ENCODE assay signal across 8 cellular contexts in the genomic region with DNA sequence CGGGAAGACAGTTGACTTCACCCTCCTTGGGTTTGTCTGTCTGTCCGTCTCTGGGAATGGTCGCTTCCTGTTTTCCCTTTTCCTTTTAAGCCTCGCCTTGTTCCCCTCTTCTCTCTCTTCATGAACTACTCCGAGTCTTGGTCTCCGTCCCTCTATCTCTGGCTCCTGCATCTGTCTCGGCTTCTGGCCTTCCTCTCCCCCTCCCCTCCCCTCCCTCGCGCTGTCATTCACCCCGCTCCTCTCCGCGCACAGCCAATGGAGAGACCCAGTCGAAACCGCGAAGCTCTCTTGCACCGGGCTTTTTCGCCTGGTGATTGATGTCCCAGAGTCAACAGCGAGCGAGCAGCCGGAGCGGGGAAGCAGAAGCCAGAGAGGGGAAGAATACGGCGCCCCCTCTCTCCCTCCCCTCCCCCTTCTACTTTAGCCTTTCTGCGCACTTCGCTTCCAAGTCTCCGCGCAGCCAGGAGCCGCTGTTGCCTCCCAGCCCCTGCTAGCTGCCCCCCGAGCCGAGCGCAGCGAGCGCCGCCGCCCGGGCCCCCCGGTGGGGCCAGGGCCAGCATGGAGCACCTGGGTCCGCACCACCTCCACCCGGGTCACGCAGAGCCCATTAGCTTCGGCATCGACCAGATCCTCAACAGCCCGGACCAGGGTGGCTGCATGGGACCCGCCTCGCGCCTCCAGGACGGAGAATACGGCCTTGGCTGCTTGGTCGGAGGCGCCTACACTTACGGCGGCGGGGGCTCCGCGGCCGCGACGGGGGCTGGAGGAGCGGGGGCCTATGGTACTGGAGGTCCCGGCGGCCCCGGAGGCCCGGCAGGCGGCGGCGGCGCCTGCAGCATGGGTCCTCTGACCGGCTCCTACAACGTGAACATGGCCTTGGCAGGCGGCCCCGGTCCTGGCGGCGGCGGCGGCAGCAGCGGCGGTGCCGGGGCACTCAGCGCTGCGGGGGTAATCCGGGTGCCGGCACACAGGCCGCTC. TPM values are rescaled to one million over a fixed set of nuclear protein-coding genes. Genes with fewer than 3 reads are reported as not detected.
DNase-seq lines count a peak whose midpoint lies in the region; ATAC-seq, FAIRE-seq and TF ChIP-seq lines count a peak whose summit lies in the region.

TLX1 (plus strand) TSS at position 317 of the 978 bp plus-strand sequence; CDS start at position 559, 242 bp downstream.

- DNase-seq in DMS53 (lab: John Stamatoyannopoulos, UW) (peak; percentile 72), NCI-H1092 (lab: John Stamatoyannopoulos, UW) (peak; percentile 39), pancreas (peak in 4 of 6 donors; percentile 43 to 81 (median 73)), GOT3 (lab: John Stamatoyannopoulos, UW) (no peak), HEK293T (ENCODE audit: extremely low spot score) (no peak)
- DNase-seq in effector memory CD8-positive, alpha-beta T cell = no peak
- no peak for DNase-seq in activated CD4-positive, alpha-beta T cell treated with anti-CD3 and anti-CD28 coated beads for 1 hour

- WGBS in pancreas, 2 donors = 3% methylated on average over 70 to 83 of the region's 83 CpGs

- peaks cover 15 to 22% of the 10 kb centered on the region in 2 donors for H3K4me1 Mint-ChIP-seq in effector memory CD8-positive, alpha-beta T cell (ENCODE audit: low read depth in 2 of 2)

- H3K4me3 Mint-ChIP-seq in effector memory CD8-positive, alpha-beta T cell = peak within 1 kb of the TSS; percentile 49 to 62

- no peaks in the 10 kb centered on the region for H3K36me3 ChIP-seq in pancreas

- no peak within 1 kb of the TSS for H3K27ac Mint-ChIP-seq in effector memory CD8-positive, alpha-beta T cell

- TF ChIP-seq CTCF in pancreas (IDR thresholded peaks at IDR 0.05) = no peak

- H3K4me1 ChIP-seq in pancreas = peaks cover 0 to 10% (median 0%) of the 10 kb centered on the region in 3 donors

- H3K36me3 Mint-ChIP-seq in effector memory CD8-positive, alpha-beta T cell (ENCODE audit: insufficient read depth) = peaks cover 4% of the 10 kb centered on the region

- peak; percentile 41 for ATAC-seq in effector memory CD8-positive, alpha-beta T cell (replicated peaks)
- ATAC-seq in pancreas = peak; percentile 73 to 87 (median 83)
- ATAC-seq in HG03095 (IDR thresholded peaks at IDR 0.05; ENCODE audit: unreplicated experiment) = no peak

- peak within 1 kb of the TSS; percentile 11 to 45 (median 22) for H3K4me3 ChIP-seq in pancreas

- intact Hi-C loops in pancreas (cut with DNase I) = no loop called here

- FAIRE-seq in pancreas (lab: Jason Lieb, UNC) = no peak

- H3K9me3 Mint-ChIP-seq in effector memory CD8-positive, alpha-beta T cell = no peaks in the 10 kb centered on the region

- H3K27ac ChIP-seq in pancreas = no peak within 1 kb of the TSS

- CTCF ChIA-PET in HEK293T (lab: Yijun Ruan, JAX) = no interaction called here

- H3K9me3 ChIP-seq in pancreas = no peaks in the 10 kb centered on the region

- POLR2A ChIA-PET in HEK293T (lab: Yijun Ruan, JAX) = interaction anchor here (0.7 kb wide), 1 partner anchor 35 kb away, joined by 3 read pairs; no protein-coding TSS in a partner anchor

- H3K27me3 Mint-ChIP-seq in effector memory CD8-positive, alpha-beta T cell = peaks cover 78 to 94% of the 10 kb centered on the region in 2 donors

- peaks cover 0 to 54% (median 7%) of the 10 kb centered on the region in 4 donors for H3K27me3 ChIP-seq in pancreas

TF ChIP-seq in HEK293T, 16 proteins besides CTCF, POLR2A, EP300 and RAD21:
- TF ChIP-seq FOXA1 (IDR thresholded peaks at IDR 0.05) = no peak
- no peak for TF ChIP-seq FOXK2 (IDR thresholded peaks at IDR 0.05)
- TF ChIP-seq CTBP1 (IDR thresholded peaks at IDR 0.05; ENCODE audit: borderline replicate concordance) = no peak
- TF ChIP-seq HDGF (IDR thresholded peaks at IDR 0.05; ENCODE audit: borderline replicate concordance) = no peak
- TF ChIP-seq L3MBTL2 (conservative IDR thresholded peaks at IDR 0.05) = no peak
- TF ChIP-seq, protein P1, sequence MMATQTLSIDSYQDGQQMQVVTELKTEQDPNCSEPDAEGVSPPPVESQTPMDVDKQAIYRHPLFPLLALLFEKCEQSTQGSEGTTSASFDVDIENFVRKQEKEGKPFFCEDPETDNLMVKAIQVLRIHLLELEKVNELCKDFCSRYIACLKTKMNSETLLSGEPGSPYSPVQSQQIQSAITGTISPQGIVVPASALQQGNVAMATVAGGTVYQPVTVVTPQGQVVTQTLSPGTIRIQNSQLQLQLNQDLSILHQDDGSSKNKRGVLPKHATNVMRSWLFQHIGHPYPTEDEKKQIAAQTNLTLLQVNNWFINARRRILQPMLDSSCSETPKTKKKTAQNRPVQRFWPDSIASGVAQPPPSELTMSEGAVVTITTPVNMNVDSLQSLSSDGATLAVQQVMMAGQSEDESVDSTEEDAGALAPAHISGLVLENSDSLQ (IDR thresholded peaks at IDR 0.05) = no peak
- TF ChIP-seq FOXM1 (IDR thresholded peaks at IDR 0.05; ENCODE audit: borderline replicate concordance) = no peak
- no peak for TF ChIP-seq ELF4 (IDR thresholded peaks at IDR 0.05)
- TF ChIP-seq LEF1 (IDR thresholded peaks at IDR 0.05; ENCODE audit: borderline replicate concordance) = no peak
- TF ChIP-seq BHLHE40 (IDR thresholded peaks at IDR 0.05; ENCODE audit: borderline replicate concordance) = no peak
- TF ChIP-seq NFRKB (IDR thresholded peaks at IDR 0.05) = no peak
- no peak for TF ChIP-seq SP1 (IDR thresholded peaks at IDR 0.05)
- no peak for TF ChIP-seq TARDBP (IDR thresholded peaks at IDR 0.05)
- no peak for TF ChIP-seq ARNT (IDR thresholded peaks at IDR 0.05)
- TF ChIP-seq ZNF384 (IDR thresholded peaks at IDR 0.05) = no peak
- TF ChIP-seq SUZ12 (IDR thresholded peaks at IDR 0.05) = no peak

RNA-seq across cellular contexts. Expression of gene TLX1, which starts in this region (rescaled TPM):
- total RNA-seq in pancreas = not detected
- polyA plus RNA-seq in pancreas = under 1 TPM; 0.11 to 0.19 TPM

Comparison
In these comparisons a context has a peak if more than half of its experiments do, and no peak if none do; other contexts are left out.
1. Peak in DNase-seq, ATAC-seq and H3K4me3 ChIP-seq in pancreas; RNA of the gene not detected or under 1 TPM.
2. DNase-seq: peak in DMS53 (single experiment) and NCI-H1092 (single experiment); none in effector memory CD8-positive, alpha-beta T cell (0 of 3), GOT3 (single experiment), HEK293T (single experiment) and activated CD4-positive, alpha-beta T cell treated with anti-CD3 and anti-CD28 coated beads for 1 hour (single experiment).